In the genomic region with DNA sequence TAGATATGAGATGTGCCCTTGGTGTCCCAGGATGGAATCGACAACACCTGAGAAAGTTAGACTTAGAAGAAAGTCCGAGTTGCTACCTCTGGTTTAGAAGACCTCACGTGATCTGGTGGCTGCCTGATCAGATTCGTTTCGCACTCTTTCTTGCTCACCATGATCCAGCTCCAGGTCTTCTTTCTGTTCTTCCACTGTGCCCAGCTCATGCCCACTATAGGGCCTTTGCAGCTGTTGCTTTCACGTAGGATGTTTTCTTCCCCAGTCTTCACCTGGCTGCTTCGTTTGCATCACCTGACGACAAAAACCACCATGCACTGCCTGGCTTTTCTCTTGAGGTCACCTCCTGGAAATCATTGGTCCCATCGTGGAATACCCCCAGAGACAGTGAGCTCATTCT, we compare ENCODE assay signal across 8 cellular contexts.
"Had no signal": no experiment of that assay in that cellular context is flagged by ENCODE, and none has a peak within 500 bp of the region (broad histone marks: within the 10 kb centered on the region; RNA-seq: fewer than 3 reads in every experiment).

No MANE protein-coding gene starts in this region.

- H3K27ac Mint-ChIP-seq: H9, IgD-negative memory B cell had no signal

- H3K36me3 Mint-ChIP-seq: IgD-negative memory B cell had no signal

- H3K4me3 Mint-ChIP-seq: H9, IgD-negative memory B cell had no signal

- ATAC-seq: HepG2 had no signal

- FAIRE-seq: H54, HepG2 had no signal

- DNase-seq: GOT3, H9, HCEC 1CT, KG1 had no signal

- H3K27ac ChIP-seq: HL-60 had no signal
